Comparison of ENCODE assay signal across 10 cellular contexts in genomic region chr11:10488581-10489443, GRCh38. TPM values are rescaled to one million over a fixed set of nuclear protein-coding genes. Genes with fewer than 3 reads are reported as not detected.
DNase-seq lines count a peak whose midpoint lies in the region; ATAC-seq and TF ChIP-seq lines count a peak whose summit lies in the region.
"Had no signal": no experiment of that assay in that cellular context is flagged by ENCODE, and none has a peak within 500 bp of the region (broad histone marks: within the 10 kb centered on the region; RNA-seq: fewer than 3 reads in every experiment).

No MANE protein-coding gene starts in this region.

- TF ChIP-seq CTCF in osteocyte (IDR thresholded peaks at IDR 0.05) = no peak

- ATAC-seq in GM18511 (IDR thresholded peaks at IDR 0.05; ENCODE audit: unreplicated experiment) (peak; percentile 75), HG02642 (IDR thresholded peaks at IDR 0.05; ENCODE audit: poor library complexity, unreplicated experiment) (peak; percentile 72)
- ATAC-seq in activated T-helper 17 cell treated with anti-CD3 and anti-CD28 coated beads, Interleukin-2, amount 50 U/mL, for 72 hours (replicated peaks) = peak; percentile 20
- ATAC-seq: right cardiac atrium, Right ventricle myocardium inferior had no signal

- peak overlapping the region; percentile 29 for H3K4me3 Mint-ChIP-seq in activated T-helper 17 cell treated with anti-CD3 and anti-CD28 coated beads, Interleukin-2, amount 50 U/mL, for 72 hours
- no peak overlapping the region for H3K4me3 Mint-ChIP-seq in osteocyte (ENCODE audit: unreplicated experiment)

- intact Hi-C loops in cardiac septum (cut with DNase I) = no loop called here

- H3K9me3 Mint-ChIP-seq in activated T-helper 17 cell treated with anti-CD3 and anti-CD28 coated beads, Interleukin-2, amount 50 U/mL, for 72 hours = no peaks in the 10 kb centered on the region
- peaks cover 1% of the 10 kb centered on the region for H3K9me3 Mint-ChIP-seq in osteocyte (ENCODE audit: unreplicated experiment)

- no peaks in the 10 kb centered on the region for H3K36me3 Mint-ChIP-seq in activated T-helper 17 cell treated with anti-CD3 and anti-CD28 coated beads, Interleukin-2, amount 50 U/mL, for 72 hours (ENCODE audit: low read depth)
- H3K36me3 Mint-ChIP-seq in osteocyte (ENCODE audit: unreplicated experiment) = peaks cover 3% of the 10 kb centered on the region

- peak overlapping the region; percentile 81 for H3K27ac Mint-ChIP-seq in activated T-helper 17 cell treated with anti-CD3 and anti-CD28 coated beads, Interleukin-2, amount 50 U/mL, for 72 hours
- no peak overlapping the region for H3K27ac Mint-ChIP-seq in osteocyte (ENCODE audit: unreplicated experiment)

- peaks cover 34% of the 10 kb centered on the region for H3K4me1 Mint-ChIP-seq in activated T-helper 17 cell treated with anti-CD3 and anti-CD28 coated beads, Interleukin-2, amount 50 U/mL, for 72 hours
- H3K4me1 Mint-ChIP-seq in osteocyte (ENCODE audit: unreplicated experiment) = peaks cover 27% of the 10 kb centered on the region

- DNase-seq in osteocyte (ENCODE audit: extremely low spot score, unreplicated experiment) = peak; percentile 75
- DNase-seq in Ammon's horn (ENCODE audit: low spot score) = no peak
- no peak for DNase-seq in HuH-7 (ENCODE audit: low spot score)
- no peak for DNase-seq in cardiac septum (ENCODE audit: low spot score)
- DNase-seq in stimulated activated CD4-positive, alpha-beta T cell treated with anti-CD3 and anti-CD28 coated beads, Interleukin-2, amount 100 ng/mL, for 48 hours = no peak

- no peaks in the 10 kb centered on the region for H3K27me3 Mint-ChIP-seq in activated T-helper 17 cell treated with anti-CD3 and anti-CD28 coated beads, Interleukin-2, amount 50 U/mL, for 72 hours
- H3K27me3 Mint-ChIP-seq in osteocyte (ENCODE audit: unreplicated experiment) = no peaks in the 10 kb centered on the region

RNA-seq across cellular contexts. Expression of gene AMPD3, which starts 33.7 kb away (rescaled TPM):
- total RNA-seq in activated T-helper 17 cell treated with anti-CD3 and anti-CD28 coated beads, Interleukin-2, amount 50 U/mL, for 72 hours = 100 to 1,000 TPM in 1 of 2 donors, 10 to 100 TPM in 1; 30.6 to 179 TPM
- total RNA-seq in osteocyte (5.3 and 6.2 TPM in 2 replicates), cardiac septum (3.4 TPM)

RNA-seq across cellular contexts. Expression of gene RNF141, which starts 52.2 kb away (rescaled TPM):
- total RNA-seq in activated T-helper 17 cell treated with anti-CD3 and anti-CD28 coated beads, Interleukin-2, amount 50 U/mL, for 72 hours = 1 to 10 TPM; 7.8 to 8.5 TPM
- 28.7 and 30.0 TPM in 2 replicates for total RNA-seq in osteocyte
- 36.8 TPM for total RNA-seq in cardiac septum

Comparison
In these comparisons a context has a peak if more than half of its experiments do, and no peak if none do; other contexts are left out.
1. ATAC-seq: peak in every context shown above with its lines; median percentile 75 in GM18511; 72 in HG02642; 20 in activated T-helper 17 cell treated with anti-CD3 and anti-CD28 coated beads, Interleukin-2, amount 50 U/mL, for 72 hours.